In genomic region chr6:30685157-30685976, GRCh38 we compare ENCODE assay signal across 8 cellular contexts. TPM values are rescaled to one million over a fixed set of nuclear protein-coding genes. Genes with fewer than 3 reads are reported as not detected.
DNase-seq lines count a peak whose midpoint lies in the region; ATAC-seq and TF ChIP-seq lines count a peak whose summit lies in the region.

No MANE protein-coding gene starts in this region.

- no peaks in the 10 kb centered on the region for H3K27me3 Mint-ChIP-seq in activated T-helper 1 cell treated with anti-CD3 and anti-CD28 coated beads, Interleukin-12 subunit alpha, Interleukin-12 subunit beta, Interleukin-2, Interleukin-4 antibody, amounts not matched to agents 30 ng/mL and 10 ng/mL and 1 ng/mL, durations not matched to agents 14 hours and 24 hours and 36 hours (ENCODE audit: insufficient read depth)
- no peaks in the 10 kb centered on the region for H3K27me3 Mint-ChIP-seq in stimulated activated naive CD8-positive, alpha-beta T cell treated with anti-CD3 and anti-CD28 coated beads, Interleukin-15, Interleukin-2, amounts not matched to agents 100 ng/mL and 50 ng/mL, for 24 hours

- H2AFZ ChIP-seq in IMR-90 (replicated peaks; ENCODE audit: low read length, poor library complexity), result peak overlapping the region; percentile 18

- H3K4me3 ChIP-seq in IMR-90 (ENCODE audit: insufficient read depth, low read depth, low read length) (peak overlapping the region; percentile 97), iPS-18c (ENCODE audit: insufficient read depth, low read depth, low read length) (peak overlapping the region; percentile 86; the same call in 1 of the 2 replicates)

- POLR2A ChIA-PET in IMR-90 (lab: Charles Lee; ENCODE audit: unreplicated experiment), result interaction anchor here (0.7 to 0.8 kb wide), 2 partner anchors 33 to 71 kb away, joined by 3 to 6 read pairs; no protein-coding TSS in a partner anchor

- H3K9ac ChIP-seq in IMR-90 (ENCODE audit: low read depth, low read length), result peak overlapping the region; percentile 100

- dilution Hi-C loops in IMR-90 (cut with HindIII; ENCODE audit: low sequenced_read_pairs, unreplicated experiment), result no loop called here

- H3K4me3 Mint-ChIP-seq in activated T-helper 1 cell treated with anti-CD3 and anti-CD28 coated beads, Interleukin-12 subunit alpha, Interleukin-12 subunit beta, Interleukin-2, Interleukin-4 antibody, amounts not matched to agents 30 ng/mL and 10 ng/mL and 1 ng/mL, durations not matched to agents 14 hours and 24 hours and 36 hours, result peak overlapping the region; percentile 94
- peak overlapping the region; percentile 97 for H3K4me3 Mint-ChIP-seq in stimulated activated naive CD8-positive, alpha-beta T cell treated with anti-CD3 and anti-CD28 coated beads, Interleukin-15, Interleukin-2, amounts not matched to agents 100 ng/mL and 50 ng/mL, for 24 hours

- H4K8ac ChIP-seq in IMR-90 (ENCODE audit: low read depth in 2 of 2, low read length in 2 of 2), result peak overlapping the region; percentile 85 to 94

- peak overlapping the region; percentile 91 for H4K5ac ChIP-seq in IMR-90 (ENCODE audit: low read depth, low read length)

- H3K9me3 Mint-ChIP-seq in activated T-helper 1 cell treated with anti-CD3 and anti-CD28 coated beads, Interleukin-12 subunit alpha, Interleukin-12 subunit beta, Interleukin-2, Interleukin-4 antibody, amounts not matched to agents 30 ng/mL and 10 ng/mL and 1 ng/mL, durations not matched to agents 14 hours and 24 hours and 36 hours, result no peaks in the 10 kb centered on the region
- no peaks in the 10 kb centered on the region for H3K9me3 Mint-ChIP-seq in stimulated activated naive CD8-positive, alpha-beta T cell treated with anti-CD3 and anti-CD28 coated beads, Interleukin-15, Interleukin-2, amounts not matched to agents 100 ng/mL and 50 ng/mL, for 24 hours

- intact Hi-C loops in IMR-90 (cut with micrococcal nuclease), result no loop called here
- intact Hi-C loops in activated T-helper 1 cell treated with anti-CD3 and anti-CD28 coated beads, Interleukin-12 subunit alpha, Interleukin-12 subunit beta, Interleukin-2, Interleukin-4 antibody, amounts not matched to agents 30 ng/mL and 10 ng/mL and 1 ng/mL, durations not matched to agents 14 hours and 24 hours and 36 hours (cut with micrococcal nuclease), result loop anchor here (10.0 kb wide), 2 partner anchors 361 to 621 kb away; partner anchors contain the start of genes POLR1H, PPP1R11 and TRIM39

- H3K27ac Mint-ChIP-seq in activated T-helper 1 cell treated with anti-CD3 and anti-CD28 coated beads, Interleukin-12 subunit alpha, Interleukin-12 subunit beta, Interleukin-2, Interleukin-4 antibody, amounts not matched to agents 30 ng/mL and 10 ng/mL and 1 ng/mL, durations not matched to agents 14 hours and 24 hours and 36 hours, result peak overlapping the region; percentile 92
- peak overlapping the region; percentile 95 for H3K27ac Mint-ChIP-seq in stimulated activated naive CD8-positive, alpha-beta T cell treated with anti-CD3 and anti-CD28 coated beads, Interleukin-15, Interleukin-2, amounts not matched to agents 100 ng/mL and 50 ng/mL, for 24 hours

- no peak overlapping the region for H2BK20ac ChIP-seq in IMR-90 (ENCODE audit: low read depth, low read length)

- H3K27ac ChIP-seq in IMR-90 (ENCODE audit: insufficient read depth, low read length), result peak overlapping the region; percentile 100

- CTCF ChIA-PET in IMR-90 (lab: Yijun Ruan, JAX), result no interaction called here

- peaks cover 18 to 40% of the 10 kb centered on the region in 2 experiments; a peak in 3 of 4 replicates for H3K79me1 ChIP-seq in IMR-90 (ENCODE audit: low read depth in 1 of 2, low read length in 2 of 2)

- peak overlapping the region; percentile 79; the same call in 2 of the 3 replicates for H2BK15ac ChIP-seq in IMR-90 (ENCODE audit: low read depth, low read length)

- peak overlapping the region; percentile 100 for H2AK5ac ChIP-seq in IMR-90 (ENCODE audit: low read depth, low read length)

- peaks cover 13% of the 10 kb centered on the region for H3K9me1 ChIP-seq in IMR-90 (ENCODE audit: insufficient read depth, low read length)

- H3K18ac ChIP-seq in IMR-90 (ENCODE audit: low read depth, low read length), result peak overlapping the region; percentile 98

- BruUV-seq in IMR-90 (replicated peaks; lab: Mats Ljungman, UMichigan), result no TSS peak

- peak overlapping the region; percentile 99 for H3K23ac ChIP-seq in IMR-90 (ENCODE audit: low read depth, low read length)

- peaks cover 32% of the 10 kb centered on the region for H3K36me3 ChIP-seq in IMR-90 (ENCODE audit: control insufficient read depth, insufficient read depth, low read length)

- 58% methylated on average over 16 of the region's 28 CpGs; no CpG with 5 or more reads in 1 of the 2 experiments for WGBS in IMR-90 (ENCODE audit: extremely low coverage in 2 of 2, insufficient read length in 1 of 2), 2 experiments

- peak overlapping the region; percentile 98 for H2BK5ac ChIP-seq in IMR-90 (ENCODE audit: low read depth, low read length, poor library complexity, severe bottlenecking)

- no peak for ATAC-seq in IMR-90 (ENCODE audit: low read depth)
- no peak for ATAC-seq in HG03571 (IDR thresholded peaks at IDR 0.05; ENCODE audit: unreplicated experiment)
- ATAC-seq in HG02642 (IDR thresholded peaks at IDR 0.05; ENCODE audit: poor library complexity, unreplicated experiment), result no peak

- peak overlapping the region; percentile 86 for H2BK120ac ChIP-seq in IMR-90 (ENCODE audit: low read depth, low read length)

- H3K4me1 Mint-ChIP-seq in activated T-helper 1 cell treated with anti-CD3 and anti-CD28 coated beads, Interleukin-12 subunit alpha, Interleukin-12 subunit beta, Interleukin-2, Interleukin-4 antibody, amounts not matched to agents 30 ng/mL and 10 ng/mL and 1 ng/mL, durations not matched to agents 14 hours and 24 hours and 36 hours (ENCODE audit: low read depth), result peaks cover 46% of the 10 kb centered on the region
- peaks cover 44% of the 10 kb centered on the region for H3K4me1 Mint-ChIP-seq in stimulated activated naive CD8-positive, alpha-beta T cell treated with anti-CD3 and anti-CD28 coated beads, Interleukin-15, Interleukin-2, amounts not matched to agents 100 ng/mL and 50 ng/mL, for 24 hours (ENCODE audit: low read depth)

- peak overlapping the region; percentile 99 for H4K91ac ChIP-seq in IMR-90 (ENCODE audit: insufficient read depth, low read depth, low read length)

- peak overlapping the region; percentile 100 for H2AK9ac ChIP-seq in IMR-90 (replicated peaks; ENCODE audit: low read depth, low read length, poor library complexity)

- peak overlapping the region; percentile 99 for H3K56ac ChIP-seq in IMR-90 (ENCODE audit: extremely low read depth, insufficient read depth, low read length)

- H3K27me3 ChIP-seq in IMR-90 (ENCODE audit: control insufficient read depth, insufficient read depth, low read length), result no peaks in the 10 kb centered on the region

- peaks cover 49% of the 10 kb centered on the region for H3K36me3 Mint-ChIP-seq in activated T-helper 1 cell treated with anti-CD3 and anti-CD28 coated beads, Interleukin-12 subunit alpha, Interleukin-12 subunit beta, Interleukin-2, Interleukin-4 antibody, amounts not matched to agents 30 ng/mL and 10 ng/mL and 1 ng/mL, durations not matched to agents 14 hours and 24 hours and 36 hours (ENCODE audit: low read depth)
- peaks cover 48% of the 10 kb centered on the region for H3K36me3 Mint-ChIP-seq in stimulated activated naive CD8-positive, alpha-beta T cell treated with anti-CD3 and anti-CD28 coated beads, Interleukin-15, Interleukin-2, amounts not matched to agents 100 ng/mL and 50 ng/mL, for 24 hours (ENCODE audit: low read depth)

- H3K4ac ChIP-seq in IMR-90 (ENCODE audit: low read depth, low read length), result peak overlapping the region; percentile 100

- H3K4me2 ChIP-seq in IMR-90 (ENCODE audit: low read depth, low read length), result peak overlapping the region; percentile 87

- no peak for TF ChIP-seq POLR2A in IMR-90 (IDR thresholded peaks at IDR 0.05; ENCODE audit: low read depth, low read length)

- H3K14ac ChIP-seq in IMR-90 (replicated peaks; ENCODE audit: low read depth, low read length), result peak overlapping the region; percentile 98

- DNase-seq in AML-193 (lab: John Stamatoyannopoulos, UW) (peak; percentile 55), IMR-90 (no peak), NCI-H187 (lab: John Stamatoyannopoulos, UW) (no peak)
- no peak for DNase-seq in activated T-helper 1 cell treated with anti-CD3 and anti-CD28 coated beads, Interleukin-12 subunit alpha, Interleukin-12 subunit beta, Interleukin-2, Interleukin-4 antibody, amounts not matched to agents 30 ng/mL and 10 ng/mL and 1 ng/mL, durations not matched to agents 14 hours and 24 hours and 36 hours (ENCODE audit: low spot score)

- H4K20me1 ChIP-seq in IMR-90 (ENCODE audit: insufficient read depth, low read length), result peaks cover 55% of the 10 kb centered on the region

- peaks cover 23% of the 10 kb centered on the region for H3K4me1 ChIP-seq in IMR-90 (ENCODE audit: control insufficient read depth, insufficient read depth, low read length)

- H3K9me3 ChIP-seq in IMR-90 (ENCODE audit: control insufficient read depth, insufficient read depth, low read length), result no peaks in the 10 kb centered on the region
- H3K9me3 ChIP-seq in iPS-18c (ENCODE audit: control insufficient read depth, insufficient read depth, low read length), result peaks cover 2% of the 10 kb centered on the region

- peak; percentile 15; the same call in 1 of the 2 replicates for TF ChIP-seq CTCF in IMR-90 (conservative IDR thresholded peaks at IDR 0.05; ENCODE audit: low read depth, low read length)

- no peak for TF ChIP-seq RAD21 in IMR-90 (IDR thresholded peaks at IDR 0.05; ENCODE audit: low read length)

- in situ Hi-C loops in IMR-90 (cut with MboI; ENCODE audit: low sequenced_read_pairs), result no loop called here

RNA-seq across cellular contexts. Expression of gene PPP1R18, which starts 1.1 kb away (rescaled TPM):
- total RNA-seq in IMR-90 (2012; rRNA removed), result 31.9 and 32.8 TPM in 2 replicates
- polyA plus RNA-seq in IMR-90 (2012; rRNA removed), result 129 and 134 TPM in 2 replicates
- 129 and 140 TPM in 2 replicates for polyA plus RNA-seq in IMR-90 (2012; cell fraction: cytosol; rRNA removed)
- 114 and 118 TPM in 2 replicates for polyA plus RNA-seq in IMR-90 (2012; cell fraction: nucleus; rRNA removed; ENCODE audit: low replicate concordance)
- 203 and 213 TPM in 2 replicates for total RNA-seq in activated T-helper 1 cell treated with anti-CD3 and anti-CD28 coated beads, Interleukin-12 subunit alpha, Interleukin-12 subunit beta, Interleukin-2, Interleukin-4 antibody, amounts not matched to agents 30 ng/mL and 10 ng/mL and 1 ng/mL, durations not matched to agents 14 hours and 24 hours and 36 hours

RNA-seq across cellular contexts. Expression of gene NRM, which starts 5.4 kb away (rescaled TPM):
- 1.7 and 2.2 TPM in 2 replicates for total RNA-seq in IMR-90 (2012; rRNA removed)
- 27.0 and 29.1 TPM in 2 replicates for polyA plus RNA-seq in IMR-90 (2012; rRNA removed)
- polyA plus RNA-seq in IMR-90 (2012; cell fraction: cytosol; rRNA removed), result 21.0 and 21.9 TPM in 2 replicates
- 15.5 and 15.8 TPM in 2 replicates for polyA plus RNA-seq in IMR-90 (2012; cell fraction: nucleus; rRNA removed; ENCODE audit: low replicate concordance)
- total RNA-seq in activated T-helper 1 cell treated with anti-CD3 and anti-CD28 coated beads, Interleukin-12 subunit alpha, Interleukin-12 subunit beta, Interleukin-2, Interleukin-4 antibody, amounts not matched to agents 30 ng/mL and 10 ng/mL and 1 ng/mL, durations not matched to agents 14 hours and 24 hours and 36 hours, result 15.5 and 15.9 TPM in 2 replicates

RNA-seq across cellular contexts. Expression of gene DHX16, which starts 12.6 kb away (rescaled TPM):
- total RNA-seq in IMR-90 (2012; rRNA removed), result 43.9 and 48.4 TPM in 2 replicates
- 47.9 and 48.3 TPM in 2 replicates for polyA plus RNA-seq in IMR-90 (2012; rRNA removed)
- polyA plus RNA-seq in IMR-90 (2012; cell fraction: cytosol; rRNA removed), result 31.6 and 38.3 TPM in 2 replicates
- 89.6 and 98.6 TPM in 2 replicates for polyA plus RNA-seq in IMR-90 (2012; cell fraction: nucleus; rRNA removed; ENCODE audit: low replicate concordance)
- total RNA-seq in activated T-helper 1 cell treated with anti-CD3 and anti-CD28 coated beads, Interleukin-12 subunit alpha, Interleukin-12 subunit beta, Interleukin-2, Interleukin-4 antibody, amounts not matched to agents 30 ng/mL and 10 ng/mL and 1 ng/mL, durations not matched to agents 14 hours and 24 hours and 36 hours, result 52.0 and 54.2 TPM in 2 replicates

RNA-seq across cellular contexts. Expression of gene MDC1, which starts 31.7 kb away (rescaled TPM):
- 3.6 and 4.5 TPM in 2 replicates for total RNA-seq in IMR-90 (2012; rRNA removed)
- 12.1 and 12.4 TPM in 2 replicates for polyA plus RNA-seq in IMR-90 (2012; rRNA removed)
- 6.0 and 8.0 TPM in 2 replicates for polyA plus RNA-seq in IMR-90 (2012; cell fraction: cytosol; rRNA removed)
- 30.2 and 33.9 TPM in 2 replicates for polyA plus RNA-seq in IMR-90 (2012; cell fraction: nucleus; rRNA removed; ENCODE audit: low replicate concordance)
- total RNA-seq in activated T-helper 1 cell treated with anti-CD3 and anti-CD28 coated beads, Interleukin-12 subunit alpha, Interleukin-12 subunit beta, Interleukin-2, Interleukin-4 antibody, amounts not matched to agents 30 ng/mL and 10 ng/mL and 1 ng/mL, durations not matched to agents 14 hours and 24 hours and 36 hours, result 93.7 and 95.7 TPM in 2 replicates

RNA-seq across cellular contexts. Expression of gene TUBB, which starts 34.8 kb away (rescaled TPM):
- 1,207 and 1,401 TPM in 2 replicates for total RNA-seq in IMR-90 (2012; rRNA removed)
- 2,004 and 2,008 TPM in 2 replicates for polyA plus RNA-seq in IMR-90 (2012; rRNA removed)
- 811 and 1,574 TPM in 2 replicates for polyA plus RNA-seq in IMR-90 (2012; cell fraction: cytosol; rRNA removed)
- 419 and 725 TPM in 2 replicates for polyA plus RNA-seq in IMR-90 (2012; cell fraction: nucleus; rRNA removed; ENCODE audit: low replicate concordance)
- total RNA-seq in activated T-helper 1 cell treated with anti-CD3 and anti-CD28 coated beads, Interleukin-12 subunit alpha, Interleukin-12 subunit beta, Interleukin-2, Interleukin-4 antibody, amounts not matched to agents 30 ng/mL and 10 ng/mL and 1 ng/mL, durations not matched to agents 14 hours and 24 hours and 36 hours, result 1,001 and 1,002 TPM in 2 replicates

Comparison
In these comparisons a context has a peak if more than half of its experiments do, and no peak if none do; other contexts are left out.
1. DNase-seq: peak in AML-193 (2 of 2); none in IMR-90 (single experiment), activated T-helper 1 cell treated with anti-CD3 and anti-CD28 coated beads, Interleukin-12 subunit alpha, Interleukin-12 subunit beta, Interleukin-2, Interleukin-4 antibody, amounts not matched to agents 30 ng/mL and 10 ng/mL and 1 ng/mL, durations not matched to agents 14 hours and 24 hours and 36 hours (single experiment) and NCI-H187 (0 of 2).